In the genomic region with DNA sequence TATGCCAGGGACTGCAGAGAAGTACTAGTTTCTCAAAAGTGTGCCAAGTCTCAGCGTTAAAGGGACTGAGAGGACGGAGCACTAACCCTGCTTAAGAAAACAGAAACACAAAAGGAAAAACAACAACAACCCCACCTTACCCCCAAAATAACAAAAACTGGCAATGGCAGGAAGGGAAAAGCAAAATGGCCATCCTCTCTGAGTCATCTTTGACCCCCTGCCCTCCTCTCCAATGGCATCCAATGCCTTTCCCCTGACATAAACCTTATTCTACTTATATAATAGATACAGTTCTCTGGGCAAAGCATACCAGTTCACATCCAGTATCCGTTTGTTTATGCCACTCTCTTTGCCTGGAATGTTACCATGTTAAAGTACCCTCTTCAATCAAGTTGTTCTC, we compare ENCODE assay signal across 10 cellular contexts. TPM values are rescaled to one million over a fixed set of nuclear protein-coding genes. Genes with fewer than 3 reads are reported as not detected.
DNase-seq lines count a peak whose midpoint lies in the region; ATAC-seq and TF ChIP-seq lines count a peak whose summit lies in the region.
"Had no signal": no experiment of that assay in that cellular context is flagged by ENCODE, and none has a peak within 500 bp of the region (broad histone marks: within the 10 kb centered on the region; RNA-seq: fewer than 3 reads in every experiment).

No MANE protein-coding gene starts in this region.

- peak overlapping the region; percentile 26 for H3K4me3 ChIP-seq in AG04449 (ENCODE audit: low read depth, low read length)
- H3K4me3 ChIP-seq in iPS-18a (ENCODE audit: low read length): peak overlapping the region; percentile 94

- POLR2A ChIA-PET in AG04449 (lab: Yijun Ruan, JAX): no interaction called here
- POLR2A ChIA-PET in activated CD8-positive, alpha-beta T cell treated with anti-CD3 and anti-CD28 coated beads, Interleukin-2, amount 10 ng/mL, durations not matched to agents 7 days and 5 days (lab: Charles Lee): no interaction called here

- no peak for ATAC-seq in activated CD8-positive, alpha-beta T cell treated with anti-CD3 and anti-CD28 coated beads, Interleukin-2, amount 10 ng/mL, durations not matched to agents 7 days and 5 days
- no peak for ATAC-seq in GM19455 (IDR thresholded peaks at IDR 0.05; ENCODE audit: unreplicated experiment)

- no peak overlapping the region for H3K27ac Mint-ChIP-seq in activated CD8-positive, alpha-beta T cell treated with anti-CD3 and anti-CD28 coated beads, Interleukin-2, amount 10 ng/mL, durations not matched to agents 7 days and 5 days

- peaks cover 3% of the 10 kb centered on the region for H3K27me3 ChIP-seq in iPS-18a (ENCODE audit: control insufficient read depth, insufficient read depth, low read length)

- no peaks in the 10 kb centered on the region for H3K4me1 ChIP-seq in iPS-18a (ENCODE audit: control insufficient read depth, low read depth, low read length)

- no peak overlapping the region for H3K27ac ChIP-seq in iPS-18a (ENCODE audit: low read length)

- CTCF ChIA-PET in AG04449 (lab: Yijun Ruan, JAX): no interaction called here
- CTCF ChIA-PET in activated CD8-positive, alpha-beta T cell treated with anti-CD3 and anti-CD28 coated beads, Interleukin-2, amount 10 ng/mL, durations not matched to agents 7 days and 5 days (lab: Charles Lee): no interaction called here

- H3K9me3 ChIP-seq in iPS-18a (ENCODE audit: control insufficient read depth, low read depth, low read length): no peaks in the 10 kb centered on the region

- H3K36me3 Mint-ChIP-seq in activated CD8-positive, alpha-beta T cell treated with anti-CD3 and anti-CD28 coated beads, Interleukin-2, amount 10 ng/mL, durations not matched to agents 7 days and 5 days (ENCODE audit: low read depth): peaks cover 13% of the 10 kb centered on the region

- no peak for DNase-seq in AG04449 (ENCODE audit: low read depth, low spot score)
- DNase-seq in HCEC 1CT: peak; percentile 27
- DNase-seq in activated CD8-positive, alpha-beta T cell treated with anti-CD3 and anti-CD28 coated beads, Interleukin-2, amount 10 ng/mL, durations not matched to agents 7 days and 5 days: no peak
- no peak for DNase-seq in NCI-H2107 treated with DMSO at 0.1 percent for 48 hours (lab: John Stamatoyannopoulos, UW; ENCODE audit: unreplicated experiment)
- no peak for DNase-seq in GM13977 (ENCODE audit: low spot score)
- no peak for DNase-seq in CD1c-positive myeloid dendritic cell (ENCODE audit: extremely low spot score)
- DNase-seq: NCI-H2171; stimulated activated CD4-positive, alpha-beta T cell treated with anti-CD3 and anti-CD28 coated beads, Interleukin-4, amount 100 ng/mL, for 4 hours had no signal

- H3K4me1 Mint-ChIP-seq in activated CD8-positive, alpha-beta T cell treated with anti-CD3 and anti-CD28 coated beads, Interleukin-2, amount 10 ng/mL, durations not matched to agents 7 days and 5 days (ENCODE audit: low read depth): peaks cover 37% of the 10 kb centered on the region

- no peak overlapping the region for H3K9ac ChIP-seq in iPS-18a (ENCODE audit: low read length)

- peaks cover 3% of the 10 kb centered on the region for H3K27me3 Mint-ChIP-seq in activated CD8-positive, alpha-beta T cell treated with anti-CD3 and anti-CD28 coated beads, Interleukin-2, amount 10 ng/mL, durations not matched to agents 7 days and 5 days (ENCODE audit: low read depth)

- TF ChIP-seq CTCF in AG04449 (IDR thresholded peaks at IDR 0.05; ENCODE audit: insufficient read depth, low read length, missing control alignments) (no peak), GM13977 (IDR thresholded peaks at IDR 0.05; ENCODE audit: extremely low read depth, insufficient read depth, missing control alignments) (no peak)

- peaks cover 10% of the 10 kb centered on the region for H3K36me3 ChIP-seq in iPS-18a (ENCODE audit: control insufficient read depth, low read depth, low read length)

- in situ Hi-C loops in GM13977 (cut with MboI; ENCODE audit: low pct_unique_long_range_greater_than_20kb, low sequenced_read_pairs, unreplicated experiment): no loop called here

- H3K4me3 Mint-ChIP-seq in activated CD8-positive, alpha-beta T cell treated with anti-CD3 and anti-CD28 coated beads, Interleukin-2, amount 10 ng/mL, durations not matched to agents 7 days and 5 days: peak overlapping the region; percentile 96

- H3K9me3 Mint-ChIP-seq in activated CD8-positive, alpha-beta T cell treated with anti-CD3 and anti-CD28 coated beads, Interleukin-2, amount 10 ng/mL, durations not matched to agents 7 days and 5 days (ENCODE audit: insufficient read depth): no peaks in the 10 kb centered on the region

RNA-seq across cellular contexts. Expression of a gene that starts 1.6 kb away (rescaled TPM):
- total RNA-seq in activated CD8-positive, alpha-beta T cell treated with anti-CD3 and anti-CD28 coated beads, Interleukin-2, amount 10 ng/mL, durations not matched to agents 7 days and 5 days: 10 to 100 TPM; 17.7 to 20.3 TPM
